ENCODE assay signal across 1 cellular context in genomic region chr13:30744056-30744684, GRCh38.
TF ChIP-seq lines count a peak whose summit lies in the region.

No MANE protein-coding gene starts in this region.

TF ChIP-seq in GM12878, 131 proteins besides CTCF, POLR2A, EP300 and RAD21 (continued from another document and continues in another):
- TF ChIP-seq BCLAF1 (IDR thresholded peaks at IDR 0.05): no peak
- no peak; the same call in 1 of the 2 replicates for TF ChIP-seq HDGF (IDR thresholded peaks at IDR 0.05)
- TF ChIP-seq TARDBP (IDR thresholded peaks at IDR 0.05; ENCODE audit: borderline replicate concordance): no peak
- TF ChIP-seq FOXM1 (IDR thresholded peaks at IDR 0.05; ENCODE audit: low read depth, low read length): peak; percentile 78; the same call in 1 of the 2 replicates
- TF ChIP-seq ZNF274 (IDR thresholded peaks at IDR 0.05; ENCODE audit: insufficient read depth, insufficient read length): no peak
- peak; percentile 88; the same call in 1 of the 2 replicates for TF ChIP-seq CHD2 (IDR thresholded peaks at IDR 0.05; ENCODE audit: borderline replicate concordance, low read depth, low read length)
- peak; percentile 100 for TF ChIP-seq NR2F1 (conservative IDR thresholded peaks at IDR 0.05)
- peak; percentile 95 for TF ChIP-seq IKZF1 (conservative IDR thresholded peaks at IDR 0.05)
- 0 out of 2 replicates have a peak, but pooled peaks have one; percentile 28 for TF ChIP-seq SPI1 (IDR thresholded peaks at IDR 0.05; ENCODE audit: borderline replicate concordance, insufficient read depth, low read depth, low read length)
- no peak for TF ChIP-seq ZBTB11 (CRISPR knock-in tag; IDR thresholded peaks at IDR 0.05)
- peak; percentile 92 for TF ChIP-seq JUNB (IDR thresholded peaks at IDR 0.05)
- no peak for TF ChIP-seq SMAD1 (IDR thresholded peaks at IDR 0.05; ENCODE audit: low read depth, partially characterized antibody)
- TF ChIP-seq STAT3 (IDR thresholded peaks at IDR 0.05; ENCODE audit: low read depth, low read length): no peak
- no peak for TF ChIP-seq CHD1 (IDR thresholded peaks at IDR 0.05; ENCODE audit: low read depth, low read length)
- no peak for TF ChIP-seq ZNF622 (IDR thresholded peaks at IDR 0.05)
- TF ChIP-seq ASH2L (IDR thresholded peaks at IDR 0.05; ENCODE audit: borderline replicate concordance, low read depth): no peak
- no peak for TF ChIP-seq SIX5 (IDR thresholded peaks at IDR 0.05; ENCODE audit: low read depth, low read length, severe bottlenecking)
- no peak for TF ChIP-seq E4F1 (IDR thresholded peaks at IDR 0.05; ENCODE audit: borderline replicate concordance, partially characterized antibody)
- TF ChIP-seq LARP7 (IDR thresholded peaks at IDR 0.05): no peak
- peak; percentile 97 for TF ChIP-seq ATF7 (IDR thresholded peaks at IDR 0.05; ENCODE audit: low read depth)
- no peak for TF ChIP-seq NFXL1 (IDR thresholded peaks at IDR 0.05; ENCODE audit: borderline replicate concordance)
- TF ChIP-seq IRF3 (IDR thresholded peaks at IDR 0.05): no peak
- TF ChIP-seq MTA3 (IDR thresholded peaks at IDR 0.05; ENCODE audit: borderline replicate concordance, low read length): peak; percentile 86; the same call in 1 of the 2 replicates
- no peak for TF ChIP-seq SREBF1 (IDR thresholded peaks at IDR 0.05; ENCODE audit: low read length)
- no peak for TF ChIP-seq SREBF2 (IDR thresholded peaks at IDR 0.05; ENCODE audit: low read length)
- peak; percentile 81; the same call in 1 of the 2 replicates for TF ChIP-seq TCF3 (IDR thresholded peaks at IDR 0.05; ENCODE audit: borderline replicate concordance, insufficient read depth, low read depth, low read length)
- TF ChIP-seq FOXK2 (IDR thresholded peaks at IDR 0.05): no peak
- no peak for TF ChIP-seq PRDM15 (CRISPR knock-in tag; IDR thresholded peaks at IDR 0.05)
- no peak for TF ChIP-seq SRF (IDR thresholded peaks at IDR 0.05; ENCODE audit: low read depth in 2 of 2, low read length in 2 of 2)
- TF ChIP-seq IKZF2 (IDR thresholded peaks at IDR 0.05): peak; percentile 95
- TF ChIP-seq CUX1 (IDR thresholded peaks at IDR 0.05; ENCODE audit: insufficient replicate concordance, low read depth, low read length): no peak
- TF ChIP-seq EZH2 (IDR thresholded peaks at IDR 0.05; ENCODE audit: borderline replicate concordance, control insufficient read depth, low read depth, low read length): no peak
- no peak for TF ChIP-seq WRNIP1 (IDR thresholded peaks at IDR 0.05; ENCODE audit: borderline replicate concordance, low read depth, low read length)
- TF ChIP-seq SUZ12 (IDR thresholded peaks at IDR 0.05; ENCODE audit: unreplicated experiment): no peak
- TF ChIP-seq CBFB (IDR thresholded peaks at IDR 0.05; ENCODE audit: low read depth): peak; percentile 93
- TF ChIP-seq SMC3 (IDR thresholded peaks at IDR 0.05; ENCODE audit: borderline replicate concordance, low read length): no peak; the same call in 1 of the 2 replicates
- peak; percentile 83 for TF ChIP-seq BMI1 (IDR thresholded peaks at IDR 0.05; ENCODE audit: borderline replicate concordance)
- TF ChIP-seq NR2C2 (IDR thresholded peaks at IDR 0.05; ENCODE audit: borderline replicate concordance, control insufficient read depth, insufficient read length, low read depth): no peak
- TF ChIP-seq NBN (IDR thresholded peaks at IDR 0.05): peak; percentile 98
- TF ChIP-seq E2F8 (IDR thresholded peaks at IDR 0.05; ENCODE audit: low read depth, partially characterized antibody): peak; percentile 61
